Comparison of ENCODE assay signal across 8 cellular contexts in genomic region chr6:26521485-26522391, GRCh38. TPM values are rescaled to one million over a fixed set of nuclear protein-coding genes. Genes with fewer than 3 reads are reported as not detected.
A peak's percentile ranks its signal among the peaks of the same experiment; 100 is the strongest.
DNase-seq lines count a peak whose midpoint lies in the region; ATAC-seq and TF ChIP-seq lines count a peak whose summit lies in the region.

No MANE protein-coding gene starts in this region.

- H3K36me3 Mint-ChIP-seq in activated CD4-positive, alpha-beta T cell treated with anti-CD3 and anti-CD28 coated beads, Interleukin-2, amount 10 ng/mL, durations not matched to agents 24 days and 14 days (ENCODE audit: low read depth): peaks cover 3% of the 10 kb centered on the region

- H3K27ac ChIP-seq in right lobe of liver: peak overlapping the region; percentile 75 to 90 (median 75)

- peak overlapping the region; percentile 85 for H3K4me3 Mint-ChIP-seq in activated CD4-positive, alpha-beta T cell treated with anti-CD3 and anti-CD28 coated beads, Interleukin-2, amount 10 ng/mL, durations not matched to agents 24 days and 14 days

- H3K4me3 ChIP-seq in right lobe of liver: peak overlapping the region; percentile 29 to 58 (median 38)

- no peaks in the 10 kb centered on the region for H3K27me3 ChIP-seq in right lobe of liver

- peak; percentile 80 for ATAC-seq in HG02678 (IDR thresholded peaks at IDR 0.05; ENCODE audit: unreplicated experiment)
- ATAC-seq in right lobe of liver: peak; percentile 61 to 82 (median 78)

- TF ChIP-seq CTCF in GM13976 (IDR thresholded peaks at IDR 0.05; ENCODE audit: borderline replicate concordance, control extremely low read depth, extremely low read depth, insufficient read depth, missing control alignments): peak; percentile 66
- TF ChIP-seq CTCF in right lobe of liver (IDR thresholded peaks at IDR 0.05): peak in 3 of 4 donors; percentile 25 to 33 (median 28)

- H3K27ac Mint-ChIP-seq in activated CD4-positive, alpha-beta T cell treated with anti-CD3 and anti-CD28 coated beads, Interleukin-2, amount 10 ng/mL, durations not matched to agents 24 days and 14 days: peak overlapping the region; percentile 94

- TF ChIP-seq POLR2A in right lobe of liver (IDR thresholded peaks at IDR 0.05): no peak

- H3K9me3 ChIP-seq in right lobe of liver: no peaks in the 10 kb centered on the region

- intact Hi-C loops in activated CD4-positive, alpha-beta T cell treated with anti-CD3 and anti-CD28 coated beads, Interleukin-2, amount 10 ng/mL, durations not matched to agents 24 days and 14 days (cut with micrococcal nuclease): loop anchor here (1.0 to 5.0 kb wide), 7 partner anchors 11 to 154 kb away; partner anchors contain the start of genes BTN2A1 and BTN3A2
- intact Hi-C loops in right lobe of liver (cut with DNase I): no loop called here

- H3K4me1 Mint-ChIP-seq in activated CD4-positive, alpha-beta T cell treated with anti-CD3 and anti-CD28 coated beads, Interleukin-2, amount 10 ng/mL, durations not matched to agents 24 days and 14 days: peaks cover 32% of the 10 kb centered on the region

- H3K36me3 ChIP-seq in right lobe of liver: no peaks in the 10 kb centered on the region

- DNase-seq in GM13976 (ENCODE audit: low spot score) (peak; percentile 81), NCI-H146 treated with DMSO at 0.1 percent for 48 hours (lab: John Stamatoyannopoulos, UW; ENCODE audit: unreplicated experiment) (peak; percentile 65), dermis blood vessel endothelial cell (peak; percentile 84), right lobe of liver (peak; percentile 72 to 84 (median 78)), COR-L47 (lab: John Stamatoyannopoulos, UW) (no peak)
- peak; percentile 91 for DNase-seq in activated CD4-positive, alpha-beta T cell treated with anti-CD3 and anti-CD28 coated beads, Interleukin-2, amount 10 ng/mL, durations not matched to agents 24 days and 14 days
- peak; percentile 61 to 67 for DNase-seq in stimulated activated CD4-positive, alpha-beta T cell treated with anti-CD3 and anti-CD28 coated beads, Interleukin-4, amount 100 ng/mL, for 4 hours

- peaks cover 2% of the 10 kb centered on the region for H3K27me3 Mint-ChIP-seq in activated CD4-positive, alpha-beta T cell treated with anti-CD3 and anti-CD28 coated beads, Interleukin-2, amount 10 ng/mL, durations not matched to agents 24 days and 14 days

- in situ Hi-C loops in GM13976 (cut with MboI; ENCODE audit: low sequenced_read_pairs, unreplicated experiment): no loop called here

- H3K4me1 ChIP-seq in right lobe of liver: peaks cover 0 to 4% (median 0%) of the 10 kb centered on the region in 4 donors

- H3K9me3 Mint-ChIP-seq in activated CD4-positive, alpha-beta T cell treated with anti-CD3 and anti-CD28 coated beads, Interleukin-2, amount 10 ng/mL, durations not matched to agents 24 days and 14 days: no peaks in the 10 kb centered on the region

- WGBS in right lobe of liver (ENCODE audit: insufficient coverage, low coverage, low lambda C conversion rate, missing lambda C conversion rate): 36% methylated on average over 27 of the region's 76 CpGs

RNA-seq across cellular contexts. Expression of gene HMGN4, which starts 16.4 kb away (rescaled TPM):
- total RNA-seq in activated CD4-positive, alpha-beta T cell treated with anti-CD3 and anti-CD28 coated beads, Interleukin-2, amount 10 ng/mL, durations not matched to agents 24 days and 14 days: 81.6 and 83.4 TPM in 2 replicates
- 60.4 and 78.7 TPM in 2 replicates for total RNA-seq in dermis blood vessel endothelial cell
- total RNA-seq in right lobe of liver: 10 to 100 TPM in 3 of 6 experiments, 1 to 10 TPM in 3; 5.8 to 13.2 (median 9.1) TPM

RNA-seq across cellular contexts. Expression of gene BTN1A1, which starts 21.6 kb away (rescaled TPM):
- 0.07 TPM in 1 of 2 replicates, not detected in the other for total RNA-seq in activated CD4-positive, alpha-beta T cell treated with anti-CD3 and anti-CD28 coated beads, Interleukin-2, amount 10 ng/mL, durations not matched to agents 24 days and 14 days
- total RNA-seq in dermis blood vessel endothelial cell (not detected in 2 replicates), right lobe of liver (not detected)
